Comparison of ENCODE assay signal across 1 cellular context in genomic region chr4:17558941-17559708, GRCh38.
TF ChIP-seq lines count a peak whose summit lies in the region.

No MANE protein-coding gene starts in this region.

TF ChIP-seq in HepG2, 621 proteins besides CTCF, POLR2A, EP300 and RAD21 (continued from another document and continues in another):
- TF ChIP-seq ZC3H4 (CRISPR knock-in tag; IDR thresholded peaks at IDR 0.05; ENCODE audit: borderline replicate concordance) = no peak
- TF ChIP-seq BRF2 (CRISPR knock-in tag; IDR thresholded peaks at IDR 0.05) = peak; percentile 47; the same call in 1 of the 2 replicates
- no peak; the same call in 1 of the 2 replicates for TF ChIP-seq JUNB (CRISPR knock-in tag; IDR thresholded peaks at IDR 0.05; ENCODE audit: borderline replicate concordance)
- TF ChIP-seq SMAD3 (CRISPR knock-in tag; IDR thresholded peaks at IDR 0.05) = peak; percentile 65; the same call in 1 of the 2 replicates
- peak; percentile 64; the same call in 1 of the 2 replicates for TF ChIP-seq ZNF761 (CRISPR knock-in tag; conservative IDR thresholded peaks at IDR 0.05)
- TF ChIP-seq ZMAT5 (CRISPR knock-in tag; IDR thresholded peaks at IDR 0.05; ENCODE audit: borderline replicate concordance, low read depth) = no peak
- TF ChIP-seq HOXD1 (CRISPR knock-in tag; IDR thresholded peaks at IDR 0.05) = peak; percentile 80; the same call in 1 of the 2 replicates
- TF ChIP-seq PHF20 (CRISPR knock-in tag; IDR thresholded peaks at IDR 0.05) = no peak
- TF ChIP-seq ZNF703 (CRISPR knock-in tag; IDR thresholded peaks at IDR 0.05; ENCODE audit: borderline replicate concordance) = no peak
- peak; percentile 30; the same call in 1 of the 2 replicates for TF ChIP-seq ZNF709 (CRISPR knock-in tag; IDR thresholded peaks at IDR 0.05)
- TF ChIP-seq ZNF547 (CRISPR knock-in tag; IDR thresholded peaks at IDR 0.05) = no peak
- no peak for TF ChIP-seq ZBTB44 (CRISPR knock-in tag; IDR thresholded peaks at IDR 0.05)
- 0 out of 2 replicates have a peak, but pooled peaks have one; percentile 51 for TF ChIP-seq ZNF276 (CRISPR knock-in tag; IDR thresholded peaks at IDR 0.05; ENCODE audit: low read depth)
- TF ChIP-seq ZBTB37 (CRISPR knock-in tag; IDR thresholded peaks at IDR 0.05) = peak; percentile 82
- TF ChIP-seq FOSL1 (CRISPR knock-in tag; IDR thresholded peaks at IDR 0.05; ENCODE audit: borderline replicate concordance) = peak; percentile 77; the same call in 1 of the 2 replicates
- TF ChIP-seq FOXK1 (CRISPR knock-in tag; IDR thresholded peaks at IDR 0.05; ENCODE audit: borderline replicate concordance, low read depth) = peak; percentile 94
- peak in 1 of 2 experiments; percentile 38; a peak in 2 of 4 replicates for TF ChIP-seq MAFK (conservative IDR thresholded peaks at IDR 0.05 in 1 of 2, IDR thresholded peaks at IDR 0.05 in 1 of 2; ENCODE audit: low read length in 2 of 2)
- TF ChIP-seq ZNF766 (CRISPR knock-in tag; IDR thresholded peaks at IDR 0.05; ENCODE audit: borderline replicate concordance) = no peak
- TF ChIP-seq PHB2 (IDR thresholded peaks at IDR 0.05; ENCODE audit: partially characterized antibody) = no peak
- 0 out of 2 replicates have a peak, but pooled peaks have one; percentile 36 for TF ChIP-seq ZNF317 (CRISPR knock-in tag; IDR thresholded peaks at IDR 0.05)
- no peak for TF ChIP-seq ZNF616 (CRISPR knock-in tag; IDR thresholded peaks at IDR 0.05; ENCODE audit: low read depth)
- TF ChIP-seq MYPOP (CRISPR knock-in tag; IDR thresholded peaks at IDR 0.05) = peak; percentile 66; the same call in 1 of the 2 replicates
- TF ChIP-seq KLF15 (CRISPR knock-in tag; IDR thresholded peaks at IDR 0.05; ENCODE audit: borderline replicate concordance) = no peak
- TF ChIP-seq TRIM24 (CRISPR knock-in tag; IDR thresholded peaks at IDR 0.05) = peak; percentile 88
- TF ChIP-seq MTF1 (CRISPR knock-in tag; IDR thresholded peaks at IDR 0.05) = no peak
- no peak; the same call in 1 of the 2 replicates for TF ChIP-seq ONECUT2 (CRISPR knock-in tag; IDR thresholded peaks at IDR 0.05)
- TF ChIP-seq GABPA (IDR thresholded peaks at IDR 0.05; ENCODE audit: low read depth, low read length) = no peak
- TF ChIP-seq GABPA (CRISPR knock-in tag; IDR thresholded peaks at IDR 0.05; ENCODE audit: low read depth) = peak; percentile 49; the same call in 1 of the 2 replicates
- TF ChIP-seq ZNF232 (CRISPR knock-in tag; IDR thresholded peaks at IDR 0.05; ENCODE audit: borderline replicate concordance) = peak; percentile 100
- TF ChIP-seq ZNF652 (CRISPR knock-in tag; IDR thresholded peaks at IDR 0.05; ENCODE audit: borderline replicate concordance, low read depth) = peak; percentile 100
- TF ChIP-seq ZBTB49 (CRISPR knock-in tag; IDR thresholded peaks at IDR 0.05; ENCODE audit: borderline replicate concordance) = no peak
- no peak for TF ChIP-seq RFX1 (IDR thresholded peaks at IDR 0.05)
- TF ChIP-seq ZNF839 (CRISPR knock-in tag; IDR thresholded peaks at IDR 0.05; ENCODE audit: borderline replicate concordance) = no peak
- no peak for TF ChIP-seq ELK4 (CRISPR knock-in tag; IDR thresholded peaks at IDR 0.05; ENCODE audit: borderline replicate concordance)
- no peak for TF ChIP-seq KAT2B (IDR thresholded peaks at IDR 0.05; ENCODE audit: borderline replicate concordance, low read depth, low read length)
- TF ChIP-seq IKZF5 (CRISPR knock-in tag; IDR thresholded peaks at IDR 0.05) = peak; percentile 88
- no peak for TF ChIP-seq KDM2A (CRISPR knock-in tag; IDR thresholded peaks at IDR 0.05; ENCODE audit: borderline replicate concordance, low read depth)
- TF ChIP-seq ZFYVE20 (CRISPR knock-in tag; IDR thresholded peaks at IDR 0.05; ENCODE audit: borderline replicate concordance, low read depth) = no peak
- TF ChIP-seq ZNF407 (CRISPR knock-in tag; IDR thresholded peaks at IDR 0.05; ENCODE audit: not compliant biosample characterization) = no peak
- peak; percentile 22; the same call in 1 of the 2 replicates for TF ChIP-seq RELA (CRISPR knock-in tag; IDR thresholded peaks at IDR 0.05)
